16 cellular contexts compared by ENCODE assay signal in the genomic region with DNA sequence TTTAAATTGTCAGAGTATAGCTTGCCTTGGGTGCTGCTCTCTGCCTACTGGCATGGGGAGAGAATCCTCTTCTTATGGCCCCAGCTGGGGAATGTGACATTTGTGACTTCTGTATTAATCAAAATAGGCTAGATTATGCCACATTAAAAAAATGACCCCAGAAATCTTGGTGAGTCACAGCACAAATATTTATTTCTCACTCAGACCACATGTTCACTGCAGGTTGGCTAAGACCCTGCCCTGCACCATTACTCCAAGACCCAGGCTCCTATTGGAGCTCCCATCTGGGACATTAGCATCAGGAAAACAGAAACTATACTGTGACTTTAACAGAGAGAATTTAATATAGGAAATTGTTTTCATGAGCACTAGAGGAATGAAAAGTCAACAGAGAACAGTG. TPM values are rescaled to one million over a fixed set of nuclear protein-coding genes. Genes with fewer than 3 reads are reported as not detected.
DNase-seq lines count a peak whose midpoint lies in the region; ATAC-seq, FAIRE-seq and TF ChIP-seq lines count a peak whose summit lies in the region.
"Had no signal": no experiment of that assay in that cellular context is flagged by ENCODE, and none has a peak within 500 bp of the region (broad histone marks: within the 10 kb centered on the region; RNA-seq: fewer than 3 reads in every experiment).

No MANE protein-coding gene starts in this region.

- no peak for TF ChIP-seq POLR2A in endothelial cell of umbilical vein (IDR thresholded peaks at IDR 0.05; ENCODE audit: low read depth, low read length)

- H3K27ac Mint-ChIP-seq in activated CD4-positive, alpha-beta memory T cell treated with anti-CD3 and anti-CD28 coated beads for 36 hours: no peak overlapping the region

- no peak overlapping the region for H3K27ac ChIP-seq in PC-3 (ENCODE audit: low read length)
- H3K27ac ChIP-seq in endothelial cell of umbilical vein (ENCODE audit: insufficient read depth, low read depth, low read length): no peak overlapping the region
- no peak overlapping the region for H3K27ac ChIP-seq in pancreas
- H3K27ac ChIP-seq: C4-2B, GM23248 had no signal

- H3K9me2 ChIP-seq in PC-3 (replicated peaks; ENCODE audit: low read length): no peaks in the 10 kb centered on the region

- H3K9me3 ChIP-seq in PC-3 (ENCODE audit: low read length): no peaks in the 10 kb centered on the region
- no peaks in the 10 kb centered on the region for H3K9me3 ChIP-seq in endothelial cell of umbilical vein (replicated peaks; ENCODE audit: control insufficient read depth, insufficient read depth, low read length)
- no peaks in the 10 kb centered on the region for H3K9me3 ChIP-seq in pancreas

- H3K9me1 ChIP-seq in endothelial cell of umbilical vein (replicated peaks; ENCODE audit: control insufficient read depth, extremely low read depth, insufficient read depth, low read length): no peaks in the 10 kb centered on the region

- ATAC-seq in PC-3 (no peak), pancreas (no peak)

- intact Hi-C loops in PC-3 (cut with micrococcal nuclease): no loop called here
- intact Hi-C loops in endothelial cell of umbilical vein (cut with micrococcal nuclease): no loop called here
- intact Hi-C loops in activated CD4-positive, alpha-beta memory T cell treated with anti-CD3 and anti-CD28 coated beads for 36 hours (cut with micrococcal nuclease): no loop called here
- intact Hi-C loops in pancreas (cut with DNase I): no loop called here

- no peaks in the 10 kb centered on the region for H3K4me1 Mint-ChIP-seq in activated CD4-positive, alpha-beta memory T cell treated with anti-CD3 and anti-CD28 coated beads for 36 hours (ENCODE audit: low read depth)

- H3K79me2 ChIP-seq in PC-3 (ENCODE audit: low read length) (no peaks in the 10 kb centered on the region), endothelial cell of umbilical vein (ENCODE audit: control insufficient read depth, insufficient read depth, low read length) (no peaks in the 10 kb centered on the region)

- dilution Hi-C loops in endothelial cell of umbilical vein (cut with MboI; ENCODE audit: extremely low pct_ligation_motif_present, low sequenced_read_pairs): no loop called here

- no peaks in the 10 kb centered on the region for H3K36me3 Mint-ChIP-seq in activated CD4-positive, alpha-beta memory T cell treated with anti-CD3 and anti-CD28 coated beads for 36 hours

- TF ChIP-seq CTCF in PC-3 (conservative IDR thresholded peaks at IDR 0.05; ENCODE audit: low read depth, low read length): no peak
- no peak for TF ChIP-seq CTCF in endothelial cell of umbilical vein (IDR thresholded peaks at IDR 0.05; ENCODE audit: extremely low read depth in 1 of 2, insufficient read depth in 1 of 2, low read depth in 1 of 2, low read length in 2 of 2)
- no peak for TF ChIP-seq CTCF in pancreas (IDR thresholded peaks at IDR 0.05)

- H3K27me3 ChIP-seq in PC-3 (ENCODE audit: low read length): no peaks in the 10 kb centered on the region
- peaks cover 12 to 13% of the 10 kb centered on the region in 2 experiments for H3K27me3 ChIP-seq in endothelial cell of umbilical vein (ENCODE audit: control insufficient read depth in 2 of 2, insufficient read depth in 2 of 2, low read length in 2 of 2)
- H3K27me3 ChIP-seq in pancreas: no peaks in the 10 kb centered on the region

- no peak overlapping the region for H3K9ac ChIP-seq in PC-3 (ENCODE audit: low read length)
- H3K9ac ChIP-seq in endothelial cell of umbilical vein (replicated peaks; ENCODE audit: extremely low read depth, insufficient read depth, low read length): no peak overlapping the region
- H3K9ac ChIP-seq: GM23248 had no signal

- H3K9me3 Mint-ChIP-seq in activated CD4-positive, alpha-beta memory T cell treated with anti-CD3 and anti-CD28 coated beads for 36 hours: no peaks in the 10 kb centered on the region

- H3K4me1 ChIP-seq in PC-3 (ENCODE audit: insufficient read depth, low read length) (peaks cover 16% of the 10 kb centered on the region), endothelial cell of umbilical vein (ENCODE audit: control insufficient read depth, extremely low read depth, insufficient read depth, low read length) (no peaks in the 10 kb centered on the region), pancreas (no peaks in the 10 kb centered on the region)

- CTCF ChIA-PET in PC-3 (lab: Charles Lee): no interaction called here
- CTCF ChIA-PET in endothelial cell of umbilical vein (lab: Charles Lee): no interaction called here
- CTCF ChIA-PET in activated CD4-positive, alpha-beta memory T cell treated with anti-CD3 and anti-CD28 coated beads for 36 hours (lab: Charles Lee): no interaction called here

- H3F3A ChIP-seq in PC-3 (ENCODE audit: low read length, unreplicated experiment): no peaks in the 10 kb centered on the region

- H4K20me1 ChIP-seq in PC-3 (ENCODE audit: low read length) (no peaks in the 10 kb centered on the region), endothelial cell of umbilical vein (replicated peaks; ENCODE audit: control insufficient read depth, extremely low read depth, insufficient read depth, low read length) (no peaks in the 10 kb centered on the region)

- no peaks in the 10 kb centered on the region for H3K36me3 ChIP-seq in PC-3 (ENCODE audit: low read depth, low read length)
- no peaks in the 10 kb centered on the region for H3K36me3 ChIP-seq in endothelial cell of umbilical vein (ENCODE audit: control insufficient read depth in 2 of 2, extremely low read depth in 1 of 2, insufficient read depth in 2 of 2, low read length in 2 of 2)
- H3K36me3 ChIP-seq in pancreas: no peaks in the 10 kb centered on the region

- no peak overlapping the region for H3K4me3 ChIP-seq in PC-3 (ENCODE audit: low read length)
- no peak overlapping the region for H3K4me3 ChIP-seq in endothelial cell of umbilical vein (replicated peaks in 1 of 3; ENCODE audit: insufficient read depth in 1 of 3, low read depth in 1 of 3, low read length in 3 of 3)
- H3K4me3 ChIP-seq in pancreas: no peak overlapping the region
- H3K4me3 ChIP-seq: GM23248 had no signal

- BruUV-seq in PC-3 (replicated peaks; lab: Mats Ljungman, UMichigan) (no TSS peak), endothelial cell of umbilical vein (replicated peaks; lab: Mats Ljungman, UMichigan) (no TSS peak)

- no peak overlapping the region for H3K4me2 ChIP-seq in PC-3 (ENCODE audit: low read length)
- no peak overlapping the region for H3K4me2 ChIP-seq in endothelial cell of umbilical vein (ENCODE audit: insufficient read depth, low read length)

- DNase-seq in A172 (ENCODE audit: low spot score) (peak; percentile 41), GM03348 (ENCODE audit: low spot score) (peak; percentile 23), PC-3 (peak; percentile 29), endothelial cell of umbilical vein (ENCODE audit: low read depth, low spot score) (no peak), pancreas (no peak), NCI-H1092 (lab: John Stamatoyannopoulos, UW) (no peak), DMS53 (lab: John Stamatoyannopoulos, UW) (no peak)
- DNase-seq in activated CD4-positive, alpha-beta memory T cell treated with anti-CD3 and anti-CD28 coated beads for 36 hours: no peak
- DNase-seq: 8988T, GM23248, Kasumi-1, NCI-H1417 treated with DMSO at 0.1 percent for 48 hours, NCI-H1930, NCI-H526 treated with DMSO at 0.1 percent for 48 hours, RPMI8226 had no signal

- FAIRE-seq in endothelial cell of umbilical vein (lab: Jason Lieb, UNC): no peak
- FAIRE-seq in pancreas (lab: Jason Lieb, UNC): no peak

- H3K4me3 Mint-ChIP-seq in activated CD4-positive, alpha-beta memory T cell treated with anti-CD3 and anti-CD28 coated beads for 36 hours: no peak overlapping the region

- peaks cover 21% of the 10 kb centered on the region for H3K27me3 Mint-ChIP-seq in activated CD4-positive, alpha-beta memory T cell treated with anti-CD3 and anti-CD28 coated beads for 36 hours

- H2AFZ ChIP-seq in PC-3 (ENCODE audit: low read length): no peak overlapping the region
- no peak overlapping the region for H2AFZ ChIP-seq in endothelial cell of umbilical vein (ENCODE audit: low read depth, low read length)
- H2AFZ ChIP-seq: GM23248 had no signal

- POLR2A ChIA-PET in PC-3 (lab: Charles Lee; ENCODE audit: unreplicated experiment) (no interaction called here), endothelial cell of umbilical vein (lab: Charles Lee) (no interaction called here)
- POLR2A ChIA-PET in activated CD4-positive, alpha-beta memory T cell treated with anti-CD3 and anti-CD28 coated beads for 36 hours (lab: Charles Lee): no interaction called here

TF ChIP-seq in endothelial cell of umbilical vein, 7 proteins besides CTCF, POLR2A, EP300 and RAD21:
- TF ChIP-seq FOS (IDR thresholded peaks at IDR 0.05; ENCODE audit: borderline replicate concordance, insufficient read depth, low read length): peak; percentile 13
- no peak for TF ChIP-seq MAX (IDR thresholded peaks at IDR 0.05; ENCODE audit: insufficient read depth, insufficient read length)
- no peak for TF ChIP-seq JUN (IDR thresholded peaks at IDR 0.05; ENCODE audit: borderline replicate concordance, insufficient read depth, insufficient read length, low read depth)

RNA-seq across cellular contexts. Expression of gene WHRN, which starts 16.6 kb away (rescaled TPM):
- total RNA-seq in A172 (2014; rRNA removed; shearing (Covaris generic)): 2.0 and 2.1 TPM in 2 replicates
- total RNA-seq in PC-3 (2014; rRNA removed): 10.5 and 15.3 TPM in 2 replicates
- total RNA-seq in endothelial cell of umbilical vein: 0.69 and 1.1 TPM in 2 replicates
- polyA plus RNA-seq in endothelial cell of umbilical vein: 0.35 and 0.53 TPM in 2 replicates
- polyA plus RNA-seq in endothelial cell of umbilical vein (2011; cell fraction: cytosol; rRNA removed): 0.18 and 0.20 TPM in 2 replicates
- polyA plus RNA-seq in endothelial cell of umbilical vein (2011; cell fraction: nucleus; rRNA removed): 1.4 and 1.7 TPM in 2 replicates
- polyA plus RNA-seq in endothelial cell of umbilical vein (2012): 0.49 and 0.70 TPM in 2 replicates
- polyA minus RNA-seq in endothelial cell of umbilical vein: 0.22 and 0.49 TPM in 2 replicates
- polyA minus RNA-seq in endothelial cell of umbilical vein (2011; cell fraction: cytosol; rRNA and poly(A)+ RNA removed): 7.3 TPM
- polyA minus RNA-seq in endothelial cell of umbilical vein (2011; cell fraction: nucleus; rRNA and poly(A)+ RNA removed): 1.3 and 2.8 TPM in 2 replicates
- total RNA-seq in activated CD4-positive, alpha-beta memory T cell treated with anti-CD3 and anti-CD28 coated beads for 36 hours: 1 to 10 TPM; 2.8 to 4.4 TPM
- total RNA-seq in pancreas: 10 to 100 TPM in 1 of 6 donors, 1 to 10 TPM in 5; 6.7 to 10.2 (median 7.8) TPM
- 10 to 100 TPM; 23.7 to 32.2 TPM for polyA plus RNA-seq in pancreas

Comparison
In these comparisons a context has a peak if more than half of its experiments do, and no peak if none do; other contexts are left out.
1. DNase-seq: peak in A172 (single experiment), GM03348 (single experiment) and PC-3 (single experiment); none in endothelial cell of umbilical vein (single experiment), activated CD4-positive, alpha-beta memory T cell treated with anti-CD3 and anti-CD28 coated beads for 36 hours (single experiment), pancreas (0 of 6), NCI-H1092 (single experiment) and DMS53 (single experiment).